2 cellular contexts compared by ENCODE assay signal in genomic region chr22:37237371-37238268, GRCh38.
TF ChIP-seq lines count a peak whose summit lies in the region.

No MANE protein-coding gene starts in this region.

TF ChIP-seq in SK-N-SH, 30 proteins besides CTCF, POLR2A, EP300 and RAD21 (continued from another document):
- no peak for TF ChIP-seq ZBTB33 (IDR thresholded peaks at IDR 0.05; ENCODE audit: borderline replicate concordance, low read depth)
- TF ChIP-seq EZH2phosphoT487 (IDR thresholded peaks at IDR 0.05; ENCODE audit: borderline replicate concordance, low read depth): no peak
- TF ChIP-seq PBX3 (IDR thresholded peaks at IDR 0.05): no peak
- TF ChIP-seq TAF1 (IDR thresholded peaks at IDR 0.05; ENCODE audit: borderline replicate concordance, low read depth, low read length): no peak

TF ChIP-seq in SK-N-SH treated with all-trans-retinoic acid at 6 μM for 48 hours, 23 proteins besides CTCF, POLR2A, EP300 and RAD21 (continued from another document):
- no peak for TF ChIP-seq PATZ1 (CRISPR knock-in tag; IDR thresholded peaks at IDR 0.05; ENCODE audit: borderline replicate concordance)
- no peak for TF ChIP-seq RARB (CRISPR knock-in tag; IDR thresholded peaks at IDR 0.05)
- TF ChIP-seq ZNF565 (CRISPR knock-in tag; conservative IDR thresholded peaks at IDR 0.05; ENCODE audit: low read depth): no peak
- TF ChIP-seq ZNF8 (CRISPR knock-in tag; IDR thresholded peaks at IDR 0.05): no peak
- no peak for TF ChIP-seq PPARA (CRISPR knock-in tag; IDR thresholded peaks at IDR 0.05; ENCODE audit: borderline replicate concordance)
- TF ChIP-seq ESRRG (CRISPR knock-in tag; IDR thresholded peaks at IDR 0.05): no peak
- TF ChIP-seq ZC3H10 (CRISPR knock-in tag; IDR thresholded peaks at IDR 0.05): no peak
- no peak for TF ChIP-seq ARNTL (CRISPR knock-in tag; IDR thresholded peaks at IDR 0.05; ENCODE audit: borderline replicate concordance, low read depth)
- no peak for TF ChIP-seq ISL1 (CRISPR knock-in tag; IDR thresholded peaks at IDR 0.05)
- TF ChIP-seq ZNF70 (CRISPR knock-in tag; IDR thresholded peaks at IDR 0.05): no peak
